In the genomic region with DNA sequence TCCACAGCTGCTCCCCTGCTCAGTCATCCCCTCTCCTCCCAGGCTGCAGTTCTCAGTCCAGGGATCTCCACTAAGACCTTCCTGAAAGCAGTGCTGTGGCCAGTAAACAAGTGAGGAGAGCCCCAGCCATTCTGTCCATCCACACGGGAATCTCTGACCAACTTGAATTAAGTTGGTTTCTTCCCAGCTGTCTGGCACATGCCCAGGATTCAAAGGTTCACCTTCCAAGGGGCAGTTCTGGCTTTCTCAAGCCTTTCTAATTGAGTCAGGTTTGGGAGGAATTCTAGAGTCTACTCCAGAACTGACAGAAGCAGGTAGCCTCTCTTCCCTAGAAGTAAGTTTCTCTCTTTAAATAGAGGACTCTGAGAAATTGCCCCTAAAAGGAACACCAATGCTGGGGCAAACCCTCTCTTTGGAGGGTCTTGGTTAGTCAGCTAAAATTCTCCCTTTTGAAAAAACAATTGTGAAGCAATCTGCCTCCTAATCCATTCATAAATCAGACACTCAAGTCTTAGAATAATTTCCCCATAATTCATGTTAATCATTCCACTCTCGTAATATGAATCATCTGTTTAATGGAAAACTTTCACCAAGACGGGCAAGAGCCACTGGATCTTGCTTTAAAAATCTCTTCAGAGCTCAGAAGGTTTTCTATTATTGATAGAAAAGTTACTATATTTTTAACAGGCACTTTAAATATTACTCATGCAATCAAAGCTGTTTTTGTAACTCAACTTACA, we compare ENCODE assay signal across 16 cellular contexts.
"Had no signal": no experiment of that assay in that cellular context is flagged by ENCODE, and none has a peak within 500 bp of the region (broad histone marks: within the 10 kb centered on the region; RNA-seq: fewer than 3 reads in every experiment).

No MANE protein-coding gene starts in this region.

- H2AFZ ChIP-seq: hepatocyte, parathyroid adenoma had no signal

- H3K4me1 ChIP-seq: left lung, parathyroid adenoma, tibial nerve, vagina had no signal

- H3K9me3 ChIP-seq: left lung, tibial nerve, vagina had no signal

- H3K4me2 ChIP-seq: hepatocyte had no signal

- H3K27me3 ChIP-seq: tibial nerve, vagina had no signal

- H3K4me3 ChIP-seq: hepatocyte, left lung, tibial nerve, vagina had no signal

- H3K27ac ChIP-seq: hepatocyte, left lung, parathyroid adenoma, tibial nerve, vagina had no signal

- DNase-seq: activated CD4-positive, alpha-beta T cell treated with anti-CD3 and anti-CD28 coated beads for 36 hours; activated CD8-positive, alpha-beta memory T cell treated with anti-CD3 and anti-CD28 coated beads, Interleukin-2, amount 50 U/mL, for 48 hours; activated CD8-positive, alpha-beta T cell treated with anti-CD3 and anti-CD28 coated beads, Interleukin-2, amount 10 ng/mL, durations not matched to agents 7 days and 5 days; activated gamma-delta T cell; activated T-cell treated with anti-CD3 and anti-CD28 coated beads, Interleukin-2, amount 50 U/mL, for 72 hours; effector CD8-positive, alpha-beta T cell; islet precursor cell; left lung; mammary epithelial cell; retina; stimulated activated CD4-positive, alpha-beta T cell treated with anti-CD3 and anti-CD28 coated beads, Interleukin-2, amount 100 ng/mL, for 48 hours; stimulated activated naive CD4-positive, alpha-beta T cell had no signal

- H3K79me2 ChIP-seq: hepatocyte, parathyroid adenoma had no signal

- H3K36me3 ChIP-seq: left lung, tibial nerve, vagina had no signal

- H3K9ac ChIP-seq: parathyroid adenoma had no signal
